In genomic region chr1:175155473-175155856, GRCh38 we compare ENCODE assay signal across 1 cellular context.
TF ChIP-seq lines count a peak whose summit lies in the region.

No MANE protein-coding gene starts in this region.

TF ChIP-seq in GM12878, 131 proteins besides CTCF, POLR2A, EP300 and RAD21 (continued from another document):
- TF ChIP-seq NBN (IDR thresholded peaks at IDR 0.05): no peak
- no peak for TF ChIP-seq PKNOX1 (IDR thresholded peaks at IDR 0.05)
- TF ChIP-seq KDM1A (IDR thresholded peaks at IDR 0.05; ENCODE audit: borderline replicate concordance): no peak
- no peak for TF ChIP-seq PAX5 (IDR thresholded peaks at IDR 0.05; ENCODE audit: borderline replicate concordance, low read depth, low read length)
- no peak for TF ChIP-seq RAD51 (IDR thresholded peaks at IDR 0.05)
- no peak for TF ChIP-seq SUPT20H (IDR thresholded peaks at IDR 0.05; ENCODE audit: borderline replicate concordance, control insufficient read depth, low read depth, low read length)
- no peak for TF ChIP-seq BCL3 (IDR thresholded peaks at IDR 0.05; ENCODE audit: borderline replicate concordance, insufficient read depth, low read depth, low read length, poor library complexity, severe bottlenecking)
- no peak for TF ChIP-seq ATF3 (IDR thresholded peaks at IDR 0.05; ENCODE audit: borderline replicate concordance, extremely low read depth, low read depth, low read length)
- TF ChIP-seq SMAD5 (IDR thresholded peaks at IDR 0.05; ENCODE audit: low read depth): no peak
- TF ChIP-seq MAX (IDR thresholded peaks at IDR 0.05; ENCODE audit: low read depth, low read length): no peak
- no peak for TF ChIP-seq CHD4 (IDR thresholded peaks at IDR 0.05)
- TF ChIP-seq NR2C2 (IDR thresholded peaks at IDR 0.05; ENCODE audit: borderline replicate concordance, control insufficient read depth, insufficient read length, low read depth): no peak
- no peak for TF ChIP-seq RBBP5 (conservative IDR thresholded peaks at IDR 0.05)
- no peak for TF ChIP-seq MLLT1 (IDR thresholded peaks at IDR 0.05)
- TF ChIP-seq TCF3 (IDR thresholded peaks at IDR 0.05; ENCODE audit: borderline replicate concordance, insufficient read depth, low read depth, low read length): no peak
